ENCODE assay signal across 11 cellular contexts in genomic region chr3:125194849-125195601, GRCh38. TPM values are rescaled to one million over a fixed set of nuclear protein-coding genes. Genes with fewer than 3 reads are reported as not detected.
A peak's percentile ranks its signal among the peaks of the same experiment; 100 is the strongest.
DNase-seq lines count a peak whose midpoint lies in the region; ATAC-seq, FAIRE-seq and TF ChIP-seq lines count a peak whose summit lies in the region.
"Had no signal": no experiment of that assay in that cellular context is flagged by ENCODE, and none has a peak within 500 bp of the region (broad histone marks: within the 10 kb centered on the region; RNA-seq: fewer than 3 reads in every experiment).

No MANE protein-coding gene starts in this region.

- no peak for TF ChIP-seq CTCF in neural progenitor cell (IDR thresholded peaks at IDR 0.05)

- peak; percentile 81 for DNase-seq in EL
- no peak for DNase-seq in epithelial cell of prostate (ENCODE audit: low read depth, low spot score)
- DNase-seq in neural progenitor cell (ENCODE audit: low spot score), result no peak
- DNase-seq in iPS-NIHi11 (ENCODE audit: low spot score), result no peak
- DNase-seq in cerebellum (ENCODE audit: low spot score), result no peak
- no peak for DNase-seq in NCI-H774 (lab: John Stamatoyannopoulos, UW)
- DNase-seq in GM12891 (ENCODE audit: insufficient read length, low spot score), result no peak
- DNase-seq: stimulated activated CD4-positive, alpha-beta T cell treated with anti-CD3 and anti-CD28 coated beads, Interleukin-12 subunit alpha, Interleukin-12 subunit beta, amount 100 ng/mL, for 4 hours; T-helper 17 cell had no signal

- no peak for FAIRE-seq in GM12891 (lab: Jason Lieb, UNC)
- FAIRE-seq: D721Med had no signal

- H3K79me2 ChIP-seq in neural progenitor cell (ENCODE audit: low read depth), result no peaks in the 10 kb centered on the region

- H4K20me1 ChIP-seq in neural progenitor cell (ENCODE audit: low read depth), result no peaks in the 10 kb centered on the region

- no peak for TF ChIP-seq POLR2A in GM12891 (IDR thresholded peaks at IDR 0.05; ENCODE audit: low read depth, low read length)

- peaks cover 3% of the 10 kb centered on the region for H3K27me3 Mint-ChIP-seq in neural progenitor cell (ENCODE audit: insufficient read depth, low read depth)

- H3F3A ChIP-seq in neural progenitor cell (ENCODE audit: low read depth), result no peaks in the 10 kb centered on the region

- H3K9me3 Mint-ChIP-seq in neural progenitor cell, result no peaks in the 10 kb centered on the region

- H3K27ac ChIP-seq in epithelial cell of prostate (peak overlapping the region; percentile 18), neural progenitor cell (no peak overlapping the region)

- no peak overlapping the region for H3K4me2 ChIP-seq in neural progenitor cell

- no peak overlapping the region for H3K4me3 ChIP-seq in neural progenitor cell

- no peak overlapping the region for H3K4me3 Mint-ChIP-seq in neural progenitor cell
- H3K4me3 Mint-ChIP-seq: T-helper 17 cell had no signal

- no peaks in the 10 kb centered on the region for H3K9me3 ChIP-seq in neural progenitor cell (ENCODE audit: low read depth)

- no peak overlapping the region for H3K27ac Mint-ChIP-seq in neural progenitor cell
- H3K27ac Mint-ChIP-seq: T-helper 17 cell had no signal

- peak; percentile 28 for ATAC-seq in HG02642 (IDR thresholded peaks at IDR 0.05; ENCODE audit: poor library complexity, unreplicated experiment)
- ATAC-seq: T-helper 17 cell had no signal

- H3K4me1 Mint-ChIP-seq in neural progenitor cell, result peaks cover 2% of the 10 kb centered on the region

- no peak overlapping the region for H3K9ac ChIP-seq in neural progenitor cell

- H3K36me3 ChIP-seq in neural progenitor cell, result no peaks in the 10 kb centered on the region

- no peaks in the 10 kb centered on the region for H3K27me3 ChIP-seq in neural progenitor cell

- peak overlapping the region; percentile 40 for H2AFZ ChIP-seq in neural progenitor cell (replicated peaks)

- no peaks in the 10 kb centered on the region for H3K36me3 Mint-ChIP-seq in neural progenitor cell

- H3K4me1 ChIP-seq in neural progenitor cell, result peaks cover 3% of the 10 kb centered on the region

TF ChIP-seq in GM12891, 5 proteins besides CTCF, POLR2A, EP300 and RAD21:
- TF ChIP-seq POU2F2 (IDR thresholded peaks at IDR 0.05; ENCODE audit: low read depth, low read length), result no peak
- no peak for TF ChIP-seq PAX5 (IDR thresholded peaks at IDR 0.05; ENCODE audit: insufficient read depth, low read length, severe bottlenecking)
- no peak for TF ChIP-seq POLR2AphosphoS5 (IDR thresholded peaks at IDR 0.05; ENCODE audit: low read depth, low read length)
- no peak for TF ChIP-seq TAF1 (IDR thresholded peaks at IDR 0.05; ENCODE audit: low read depth, low read length)
- no peak for TF ChIP-seq SPI1 (IDR thresholded peaks at IDR 0.05; ENCODE audit: low read depth, low read length)
TF ChIP-seq in GM12891: peak in this region for 0.

RNA-seq across cellular contexts. Expression of gene SLC12A8, which starts 17.5 kb away (rescaled TPM):
- total RNA-seq in neural progenitor cell (ENCODE audit: low replicate concordance), result 2.2 and 4.6 TPM in 2 replicates
- total RNA-seq in cerebellum, result 3.1 TPM
- 76.4 TPM for polyA plus RNA-seq in GM12891 (2012; ENCODE audit: low read depth, missing spikeins)
